ENCODE assay signal across 1 cellular context in genomic region chr19:30897034-30897433, GRCh38.
TF ChIP-seq lines count a peak whose summit lies in the region.

No MANE protein-coding gene starts in this region.

TF ChIP-seq in GM23338, 12 proteins besides CTCF, POLR2A, EP300 and RAD21 (continued from another document):
- TF ChIP-seq ZNF462 (CRISPR knock-in tag; IDR thresholded peaks at IDR 0.05) (no peak), ETS1 (IDR thresholded peaks at IDR 0.05) (no peak), JUNB (IDR thresholded peaks at IDR 0.05; ENCODE audit: unreplicated experiment) (no peak), NANOG (IDR thresholded peaks at IDR 0.05; ENCODE audit: borderline replicate concordance) (no peak), EZH2phosphoT487 (IDR thresholded peaks at IDR 0.05; ENCODE audit: unreplicated experiment) (no peak), ZNF331 (CRISPR knock-in tag; IDR thresholded peaks at IDR 0.05; ENCODE audit: low read depth) (no peak), POLR2AphosphoS5 (IDR thresholded peaks at IDR 0.05; ENCODE audit: low read depth) (no peak), REST (IDR thresholded peaks at IDR 0.05; ENCODE audit: unreplicated experiment) (no peak), CREB1 (CRISPR knock-in tag; IDR thresholded peaks at IDR 0.05; ENCODE audit: low read depth) (no peak), STAT1 (IDR thresholded peaks at IDR 0.05; ENCODE audit: unreplicated experiment) (no peak)
TF ChIP-seq in GM23338: peak in this region for 0.
